ENCODE assay signal across 9 cellular contexts in genomic region chr2:177164131-177164530, GRCh38. TPM values are rescaled to one million over a fixed set of nuclear protein-coding genes. Genes with fewer than 3 reads are reported as not detected.
DNase-seq lines count a peak whose midpoint lies in the region; ATAC-seq, FAIRE-seq and TF ChIP-seq lines count a peak whose summit lies in the region.
"Had no signal": no experiment of that assay in that cellular context is flagged by ENCODE, and none has a peak within 500 bp of the region (broad histone marks: within the 10 kb centered on the region; RNA-seq: fewer than 3 reads in every experiment).

No MANE protein-coding gene starts in this region.

- peak; percentile 73 for FAIRE-seq in D721Med (lab: Jason Lieb, UNC)

- peak overlapping the region; percentile 43 for H3K4me3 ChIP-seq in epithelial cell of proximal tubule (ENCODE audit: low read depth, low read length)
- peak overlapping the region in 3 of 4 donors; percentile 43 to 49 (median 47) for H3K4me3 ChIP-seq in sigmoid colon

- H3K4me1 ChIP-seq in sigmoid colon = peaks cover 0 to 18% (median 12%) of the 10 kb centered on the region in 4 donors

- no peaks in the 10 kb centered on the region for H3K27me3 ChIP-seq in sigmoid colon

- intact Hi-C loops in sigmoid colon (cut with DNase I) = loop anchor here (1.0 to 10.0 kb wide), 5 partner anchors 47 to 561 kb away; a partner anchor contains a TSS

- TF ChIP-seq CTCF in D721Med (IDR thresholded peaks at IDR 0.05; ENCODE audit: insufficient read depth, missing control alignments) (no peak), epithelial cell of proximal tubule (conservative IDR thresholded peaks at IDR 0.05; ENCODE audit: low read depth, low read length) (no peak), sigmoid colon (IDR thresholded peaks at IDR 0.05) (no peak)

- WGBS in sigmoid colon, 2 donors = 12 to 19% methylated on average over 3 of the region's 3 CpGs

- no peak for TF ChIP-seq EP300 in sigmoid colon (IDR thresholded peaks at IDR 0.05)

- DNase-seq in D721Med (ENCODE audit: insufficient read length, low spot score) (no peak), NCI-H69 (lab: John Stamatoyannopoulos, UW) (peak; percentile 50), epithelial cell of proximal tubule (ENCODE audit: low read depth) (no peak), sigmoid colon (no peak), NCI-H1417 (lab: John Stamatoyannopoulos, UW) (no peak)
- DNase-seq in activated T-cell treated with anti-CD3 and anti-CD28 coated beads, Interleukin-2, amount 50 U/mL, for 48 hours = no peak

- peak overlapping the region in 3 of 4 donors; percentile 85 to 88 (median 86) for H3K27ac ChIP-seq in sigmoid colon

- H3K9me3 ChIP-seq in sigmoid colon = no peaks in the 10 kb centered on the region
- H3K9me3 ChIP-seq: neutrophil had no signal

- no peak for TF ChIP-seq POLR2A in sigmoid colon (IDR thresholded peaks at IDR 0.05)

- no peaks in the 10 kb centered on the region for H3K36me3 ChIP-seq in sigmoid colon
- H3K36me3 ChIP-seq: neutrophil had no signal

- ATAC-seq in HG03432 (IDR thresholded peaks at IDR 0.05; ENCODE audit: unreplicated experiment) = no peak
- no peak for ATAC-seq in GM19463 (IDR thresholded peaks at IDR 0.05; ENCODE audit: unreplicated experiment)

RNA-seq across cellular contexts. Expression of gene HNRNPA3, which starts 48.5 kb away (rescaled TPM):
- total RNA-seq in epithelial cell of proximal tubule (48.6 and 64.4 TPM in 2 replicates), sigmoid colon (10 to 100 TPM; 69.2 to 82.1 (median 74.5) TPM)
- 100 to 1,000 TPM; 130 to 261 (median 131) TPM for polyA plus RNA-seq in sigmoid colon
